12 cellular contexts compared by ENCODE assay signal in genomic region chr19:3637621-3638020, GRCh38. TPM values are rescaled to one million over a fixed set of nuclear protein-coding genes. Genes with fewer than 3 reads are reported as not detected.
"Had no signal": no experiment of that assay in that cellular context is flagged by ENCODE, and none has a peak within 500 bp of the region (broad histone marks: within the 10 kb centered on the region; RNA-seq: fewer than 3 reads in every experiment).

No MANE protein-coding gene starts in this region.

- H3K4me3 Mint-ChIP-seq: GM23338, H9, HFFc6 had no signal

- H3K4me2 ChIP-seq: GM23338 had no signal

- H3K27ac ChIP-seq: GM23248 had no signal

- H3K9me3 Mint-ChIP-seq: GM23338, H9, HFFc6 had no signal

- DNase-seq: GM23248, GOT3, H7, H9, HCEC 1CT, HFFc6 had no signal

- H3K4me1 Mint-ChIP-seq: GM23338, H9 had no signal

- H3K9me3 ChIP-seq: HAP-1 had no signal

- H3K4me1 ChIP-seq: HAP-1 had no signal

- H2AFZ ChIP-seq: GM23248, GM23338 had no signal

- H3K27ac Mint-ChIP-seq: GM23338, H9, HFFc6 had no signal

- H3K36me3 ChIP-seq: HAP-1 had no signal

- H3K4me3 ChIP-seq: GM23248, GM23338, HAP-1 had no signal

- H3K9ac ChIP-seq: GM23248 had no signal

- ATAC-seq: GM23338, HCT116 had no signal

- FAIRE-seq: H1, H54 had no signal

RNA-seq across cellular contexts. Expression of gene TBXA2R, which starts 30.9 kb away (rescaled TPM):
- total RNA-seq: H4 had no signal

RNA-seq across cellular contexts. Expression of gene GIPC3, which starts 52.3 kb away (rescaled TPM):
- total RNA-seq: GM23248, H4 had no signal
